Comparison of ENCODE assay signal across 8 cellular contexts in the genomic region with DNA sequence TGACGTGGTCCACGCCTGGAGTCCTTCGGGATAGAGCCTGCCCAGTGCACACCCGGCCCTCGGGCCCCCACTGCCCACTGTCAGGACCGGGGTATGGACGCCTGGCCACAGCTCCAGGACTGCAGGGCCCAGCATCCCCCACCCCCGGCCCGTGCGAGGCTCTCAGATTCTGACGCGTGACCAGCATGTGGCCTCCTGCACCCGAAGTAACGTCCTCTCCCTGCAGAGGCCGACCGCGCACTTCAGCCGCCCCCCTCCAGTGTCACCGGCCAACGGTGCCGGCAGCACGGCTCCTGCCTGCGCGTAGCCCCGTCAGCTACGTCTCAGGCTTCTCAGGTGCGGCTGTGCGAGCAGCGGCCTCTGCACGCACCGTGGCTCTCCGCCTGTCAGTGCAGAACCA. TPM values are rescaled to one million over a fixed set of nuclear protein-coding genes. Genes with fewer than 3 reads are reported as not detected.
"Had no signal": no experiment of that assay in that cellular context is flagged by ENCODE, and none has a peak within 500 bp of the region (broad histone marks: within the 10 kb centered on the region; RNA-seq: fewer than 3 reads in every experiment).

No MANE protein-coding gene starts in this region.

- H3K4me3 Mint-ChIP-seq: GM23338, H9, IgD-negative memory B cell had no signal

- ATAC-seq: GM23338, HepG2 had no signal

- H2AFZ ChIP-seq: GM23338 had no signal

- H3K4me2 ChIP-seq: GM23338 had no signal

- H3K9me3 Mint-ChIP-seq: GM23338, H9, IgD-negative memory B cell had no signal

- H3K4me1 Mint-ChIP-seq: IgD-negative memory B cell had no signal

- H3K4me3 ChIP-seq: GM23338 had no signal

- H3K27ac ChIP-seq: HL-60 had no signal

- H3K27ac Mint-ChIP-seq: GM23338, H9, IgD-negative memory B cell had no signal

- H3K27me3 Mint-ChIP-seq: IgD-negative memory B cell had no signal

- H3K36me3 Mint-ChIP-seq: IgD-negative memory B cell had no signal

- DNase-seq: H9, HCEC 1CT, KBM-7 had no signal

RNA-seq across cellular contexts. Expression of gene ADGRA1, which starts 40.2 kb away (rescaled TPM):
- total RNA-seq: HepG2, HT1080 had no signal
- polyA plus RNA-seq: HepG2, IgD-negative memory B cell had no signal
